8 cellular contexts compared by ENCODE assay signal in genomic region chr3:190321789-190322603, GRCh38. TPM values are rescaled to one million over a fixed set of nuclear protein-coding genes. Genes with fewer than 3 reads are reported as not detected.
DNase-seq lines count a peak whose midpoint lies in the region; ATAC-seq and TF ChIP-seq lines count a peak whose summit lies in the region.

Gene CLDN1, minus strand, starts transcription at chr3:190322446. Its CDS starts 240 bp downstream, at chr3:190322206.

- H3K36me3 ChIP-seq in testis (ENCODE audit: low read depth, missing control alignments), result no peaks in the 10 kb centered on the region

- peak within 1 kb of the TSS; percentile 70 for H3K27ac Mint-ChIP-seq in osteocyte (ENCODE audit: unreplicated experiment)

- WGBS in testis, 2 donors, result 1 to 3% methylated on average over 12 to 49 of the region's 64 CpGs

- no peaks in the 10 kb centered on the region for H3K36me3 Mint-ChIP-seq in osteocyte (ENCODE audit: unreplicated experiment)

- H3K9me3 ChIP-seq in testis, result no peaks in the 10 kb centered on the region

- peak; percentile 99 for TF ChIP-seq CTCF in osteocyte (IDR thresholded peaks at IDR 0.05)
- TF ChIP-seq CTCF in testis (IDR thresholded peaks at IDR 0.05), result peak; percentile 90 to 97 (median 92)

- ATAC-seq in GM21619 (IDR thresholded peaks at IDR 0.05; ENCODE audit: unreplicated experiment), result peak; percentile 84
- peak; percentile 91 for ATAC-seq in Right ventricle myocardium inferior

- peak; percentile 34 for DNase-seq in DMS53 treated with DMSO at 0.1 percent for 48 hours (lab: John Stamatoyannopoulos, UW; ENCODE audit: unreplicated experiment)
- DNase-seq in KBM-7, result peak; percentile 63
- DNase-seq in SKM-1 (lab: John Stamatoyannopoulos, UW; ENCODE audit: unreplicated experiment), result peak; percentile 40
- DNase-seq in activated naive CD8-positive, alpha-beta T cell treated with anti-CD3 and anti-CD28 coated beads, Interleukin-2, amount 50 U/mL, for 16 hours (ENCODE audit: low read depth, low spot score), result peak; percentile 33
- peak; percentile 87 for DNase-seq in Right ventricle myocardium inferior (ENCODE audit: missing footprints)
- DNase-seq in osteocyte (ENCODE audit: extremely low spot score, unreplicated experiment), result peak; percentile 95
- peak; percentile 93 for DNase-seq in testis

- in situ Hi-C loops in KBM-7 (cut with MboI; ENCODE audit: low pct_unique_long_range_greater_than_20kb, low sequenced_read_pairs), result no loop called here

- no peaks in the 10 kb centered on the region for H3K9me3 Mint-ChIP-seq in osteocyte (ENCODE audit: unreplicated experiment)

- H3K4me1 ChIP-seq in testis, result peaks cover 2% of the 10 kb centered on the region

- intact Hi-C loops in Right ventricle myocardium inferior (cut with DNase I), result loop anchor here (5.0 kb wide), 2 partner anchors 90 to 360 kb away; no protein-coding TSS in a partner anchor
- intact Hi-C loops in testis (cut with DNase I; ENCODE audit: low total_unique reads), result loop anchor here (10.0 kb wide), 1 partner anchor 97 kb away; no protein-coding TSS in a partner anchor

- peak within 1 kb of the TSS; percentile 88 for H3K4me3 Mint-ChIP-seq in osteocyte (ENCODE audit: unreplicated experiment)

- H3K27ac ChIP-seq in testis, result peak within 1 kb of the TSS; percentile 48 to 49

- no peak for TF ChIP-seq POLR2A in testis (IDR thresholded peaks at IDR 0.05)

- no peaks in the 10 kb centered on the region for H3K27me3 ChIP-seq in testis

- H3K4me1 Mint-ChIP-seq in osteocyte (ENCODE audit: unreplicated experiment), result peaks cover 67% of the 10 kb centered on the region

- H3K4me3 ChIP-seq in testis, result peak within 1 kb of the TSS; percentile 60 to 76

- no peaks in the 10 kb centered on the region for H3K27me3 Mint-ChIP-seq in osteocyte (ENCODE audit: unreplicated experiment)

RNA-seq across cellular contexts. Expression of gene CLDN1, which starts in this region (rescaled TPM):
- total RNA-seq in Right ventricle myocardium inferior (0.46 TPM), osteocyte (41.4 and 43.8 TPM in 2 replicates), testis (10 to 100 TPM in 1 of 2 donors, 1 to 10 TPM in 1; 5.7 to 37.5 TPM)
- polyA plus RNA-seq in testis (ENCODE audit: insufficient read depth, low read depth, low replicate concordance), result 37.1 TPM

Comparison
In these comparisons a context has a peak if more than half of its experiments do, and no peak if none do; other contexts are left out.
1. Peak in every context shown above with its lines: DNase-seq, ATAC-seq, H3K4me3 ChIP-seq and H3K27ac ChIP-seq.
2. Peak in DNase-seq and ATAC-seq in Right ventricle myocardium inferior; RNA of the gene not detected or under 1 TPM.
3. DNase-seq: peak in every context shown above with its lines; median percentile 95 in osteocyte; 93 in testis; 87 in Right ventricle myocardium inferior; 63 in KBM-7; 40 in SKM-1; 34 in DMS53 treated with DMSO at 0.1 percent for 48 hours; 33 in activated naive CD8-positive, alpha-beta T cell treated with anti-CD3 and anti-CD28 coated beads, Interleukin-2, amount 50 U/mL, for 16 hours.